ENCODE assay signal across 27 cellular contexts in the genomic region with DNA sequence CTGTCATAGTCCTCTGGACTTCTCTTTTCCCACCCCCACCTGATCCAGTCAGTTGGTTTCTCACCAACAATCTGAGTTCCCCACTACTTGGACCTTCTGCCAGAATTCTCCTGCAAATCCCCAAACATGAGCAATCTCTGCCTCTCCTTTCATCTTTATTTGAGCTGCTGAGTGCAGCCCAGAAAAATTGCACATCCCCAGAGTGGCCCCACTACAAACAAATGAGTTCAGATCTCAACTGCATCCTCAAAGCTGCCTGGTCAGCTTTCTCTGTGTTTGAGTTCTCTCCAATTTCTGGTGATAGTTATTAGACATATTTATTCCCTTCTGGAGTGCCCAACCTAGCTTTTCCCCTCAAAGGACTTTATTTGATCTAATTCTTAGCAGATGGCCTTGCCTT.
"Had no signal": no experiment of that assay in that cellular context is flagged by ENCODE, and none has a peak within 500 bp of the region (broad histone marks: within the 10 kb centered on the region; RNA-seq: fewer than 3 reads in every experiment).

No MANE protein-coding gene starts in this region.

- H3K9me3 ChIP-seq: colonic mucosa, gastrocnemius medialis had no signal

- FAIRE-seq: colon, endometrium, endothelial cell of umbilical vein, frontal cortex had no signal

- DNase-seq: colonic mucosa; cortex of kidney; dermis blood vessel endothelial cell; dorsolateral prefrontal cortex; effector CD4-positive, alpha-beta T cell; effector CD8-positive, alpha-beta T cell; effector memory CD4-positive, alpha-beta T cell; effector memory CD8-positive, alpha-beta T cell; endodermal cell; erythroblast; esophagus squamous epithelium; foreskin fibroblast; foreskin melanocyte; gastrocnemius medialis; head of caudate nucleus; heart left ventricle; heart right ventricle had no signal

- H3K27me3 Mint-ChIP-seq: dendritic cell treated with granulocyte-macrophage colony-stimulating factor and Interleukin-4, amounts not matched to agents 40 ng/mL and 50 ng/mL, for 4 days; effector memory CD8-positive, alpha-beta T cell had no signal

- H3K36me3 ChIP-seq: colonic mucosa, esophagus muscularis mucosa, esophagus squamous epithelium, gastrocnemius medialis, gastroesophageal sphincter, heart left ventricle, heart right ventricle had no signal

- H3K27ac Mint-ChIP-seq: dendritic cell treated with granulocyte-macrophage colony-stimulating factor and Interleukin-4, amounts not matched to agents 40 ng/mL and 50 ng/mL, for 4 days; effector memory CD8-positive, alpha-beta T cell; endodermal cell had no signal

- H3K4me1 ChIP-seq: colonic mucosa, esophagus muscularis mucosa, esophagus squamous epithelium, foreskin keratinocyte, gastrocnemius medialis, gastroesophageal sphincter, heart left ventricle, heart right ventricle had no signal

- H3K9me3 Mint-ChIP-seq: effector memory CD8-positive, alpha-beta T cell had no signal

- H3K27ac ChIP-seq: colonic mucosa, coronary artery, dorsolateral prefrontal cortex, epithelial cell of prostate, esophagus muscularis mucosa, esophagus squamous epithelium, foreskin keratinocyte, gastrocnemius medialis, gastroesophageal sphincter, heart left ventricle, heart right ventricle had no signal

- ATAC-seq: effector memory CD8-positive, alpha-beta T cell; foreskin keratinocyte; gastrocnemius medialis; gastroesophageal sphincter; heart left ventricle; heart right ventricle had no signal

- H3K4me3 Mint-ChIP-seq: dendritic cell treated with granulocyte-macrophage colony-stimulating factor and Interleukin-4, amounts not matched to agents 40 ng/mL and 50 ng/mL, for 4 days; effector memory CD8-positive, alpha-beta T cell; endodermal cell had no signal

- H3K4me3 ChIP-seq: colonic mucosa, coronary artery, dorsolateral prefrontal cortex, esophagus muscularis mucosa, esophagus squamous epithelium, gastrocnemius medialis, gastroesophageal sphincter, heart left ventricle, heart right ventricle had no signal

- H3K27me3 ChIP-seq: colonic mucosa, dorsolateral prefrontal cortex, esophagus squamous epithelium, gastrocnemius medialis had no signal
